1 cellular context compared by ENCODE assay signal in genomic region chr12:110370732-110371141, GRCh38.
TF ChIP-seq lines count a peak whose summit lies in the region.

No MANE protein-coding gene starts in this region.

TF ChIP-seq in GM23338, 12 proteins besides CTCF, POLR2A, EP300 and RAD21 (continued from another document):
- TF ChIP-seq, protein P1, sequence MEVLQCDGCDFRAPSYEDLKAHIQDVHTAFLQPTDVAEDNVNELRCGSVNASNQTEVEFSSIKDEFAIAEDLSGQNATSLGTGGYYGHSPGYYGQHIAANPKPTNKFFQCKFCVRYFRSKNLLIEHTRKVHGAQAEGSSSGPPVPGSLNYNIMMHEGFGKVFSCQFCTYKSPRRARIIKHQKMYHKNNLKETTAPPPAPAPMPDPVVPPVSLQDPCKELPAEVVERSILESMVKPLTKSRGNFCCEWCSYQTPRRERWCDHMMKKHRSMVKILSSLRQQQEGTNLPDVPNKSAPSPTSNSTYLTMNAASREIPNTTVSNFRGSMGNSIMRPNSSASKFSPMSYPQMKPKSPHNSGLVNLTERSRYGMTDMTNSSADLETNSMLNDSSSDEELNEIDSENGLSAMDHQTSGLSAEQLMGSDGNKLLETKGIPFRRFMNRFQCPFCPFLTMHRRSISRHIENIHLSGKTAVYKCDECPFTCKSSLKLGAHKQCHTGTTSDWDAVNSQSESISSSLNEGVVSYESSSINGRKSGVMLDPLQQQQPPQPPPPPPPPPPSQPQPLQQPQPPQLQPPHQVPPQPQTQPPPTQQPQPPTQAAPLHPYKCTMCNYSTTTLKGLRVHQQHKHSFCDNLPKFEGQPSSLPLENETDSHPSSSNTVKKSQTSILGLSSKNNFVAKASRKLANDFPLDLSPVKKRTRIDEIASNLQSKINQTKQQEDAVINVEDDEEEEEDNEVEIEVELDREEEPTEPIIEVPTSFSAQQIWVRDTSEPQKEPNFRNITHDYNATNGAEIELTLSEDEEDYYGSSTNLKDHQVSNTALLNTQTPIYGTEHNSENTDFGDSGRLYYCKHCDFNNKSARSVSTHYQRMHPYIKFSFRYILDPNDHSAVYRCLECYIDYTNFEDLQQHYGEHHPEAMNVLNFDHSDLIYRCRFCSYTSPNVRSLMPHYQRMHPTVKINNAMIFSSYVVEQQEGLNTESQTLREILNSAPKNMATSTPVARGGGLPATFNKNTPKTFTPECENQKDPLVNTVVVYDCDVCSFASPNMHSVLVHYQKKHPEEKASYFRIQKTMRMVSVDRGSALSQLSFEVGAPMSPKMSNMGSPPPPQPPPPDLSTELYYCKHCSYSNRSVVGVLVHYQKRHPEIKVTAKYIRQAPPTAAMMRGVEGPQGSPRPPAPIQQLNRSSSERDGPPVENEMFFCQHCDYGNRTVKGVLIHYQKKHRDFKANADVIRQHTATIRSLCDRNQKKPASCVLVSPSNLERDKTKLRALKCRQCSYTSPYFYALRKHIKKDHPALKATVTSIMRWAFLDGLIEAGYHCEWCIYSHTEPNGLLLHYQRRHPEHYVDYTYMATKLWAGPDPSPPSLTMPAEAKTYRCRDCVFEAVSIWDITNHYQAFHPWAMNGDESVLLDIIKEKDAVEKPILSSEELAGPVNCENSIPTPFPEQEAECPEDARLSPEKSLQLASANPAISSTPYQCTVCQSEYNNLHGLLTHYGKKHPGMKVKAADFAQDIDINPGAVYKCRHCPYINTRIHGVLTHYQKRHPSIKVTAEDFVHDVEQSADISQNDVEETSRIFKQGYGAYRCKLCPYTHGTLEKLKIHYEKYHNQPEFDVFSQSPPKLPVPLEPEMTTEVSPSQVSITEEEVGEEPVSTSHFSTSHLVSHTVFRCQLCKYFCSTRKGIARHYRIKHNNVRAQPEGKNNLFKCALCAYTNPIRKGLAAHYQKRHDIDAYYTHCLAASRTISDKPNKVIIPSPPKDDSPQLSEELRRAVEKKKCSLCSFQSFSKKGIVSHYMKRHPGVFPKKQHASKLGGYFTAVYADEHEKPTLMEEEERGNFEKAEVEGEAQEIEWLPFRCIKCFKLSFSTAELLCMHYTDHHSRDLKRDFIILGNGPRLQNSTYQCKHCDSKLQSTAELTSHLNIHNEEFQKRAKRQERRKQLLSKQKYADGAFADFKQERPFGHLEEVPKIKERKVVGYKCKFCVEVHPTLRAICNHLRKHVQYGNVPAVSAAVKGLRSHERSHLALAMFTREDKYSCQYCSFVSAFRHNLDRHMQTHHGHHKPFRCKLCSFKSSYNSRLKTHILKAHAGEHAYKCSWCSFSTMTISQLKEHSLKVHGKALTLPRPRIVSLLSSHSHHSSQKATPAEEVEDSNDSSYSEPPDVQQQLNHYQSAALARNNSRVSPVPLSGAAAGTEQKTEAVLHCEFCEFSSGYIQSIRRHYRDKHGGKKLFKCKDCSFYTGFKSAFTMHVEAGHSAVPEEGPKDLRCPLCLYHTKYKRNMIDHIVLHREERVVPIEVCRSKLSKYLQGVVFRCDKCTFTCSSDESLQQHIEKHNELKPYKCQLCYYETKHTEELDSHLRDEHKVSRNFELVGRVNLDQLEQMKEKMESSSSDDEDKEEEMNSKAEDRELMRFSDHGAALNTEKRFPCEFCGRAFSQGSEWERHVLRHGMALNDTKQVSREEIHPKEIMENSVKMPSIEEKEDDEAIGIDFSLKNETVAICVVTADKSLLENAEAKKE (CRISPR knock-in tag; IDR thresholded peaks at IDR 0.05) = no peak
- no peak for TF ChIP-seq CREB1 (CRISPR knock-in tag; IDR thresholded peaks at IDR 0.05; ENCODE audit: low read depth)
